In the genomic region with DNA sequence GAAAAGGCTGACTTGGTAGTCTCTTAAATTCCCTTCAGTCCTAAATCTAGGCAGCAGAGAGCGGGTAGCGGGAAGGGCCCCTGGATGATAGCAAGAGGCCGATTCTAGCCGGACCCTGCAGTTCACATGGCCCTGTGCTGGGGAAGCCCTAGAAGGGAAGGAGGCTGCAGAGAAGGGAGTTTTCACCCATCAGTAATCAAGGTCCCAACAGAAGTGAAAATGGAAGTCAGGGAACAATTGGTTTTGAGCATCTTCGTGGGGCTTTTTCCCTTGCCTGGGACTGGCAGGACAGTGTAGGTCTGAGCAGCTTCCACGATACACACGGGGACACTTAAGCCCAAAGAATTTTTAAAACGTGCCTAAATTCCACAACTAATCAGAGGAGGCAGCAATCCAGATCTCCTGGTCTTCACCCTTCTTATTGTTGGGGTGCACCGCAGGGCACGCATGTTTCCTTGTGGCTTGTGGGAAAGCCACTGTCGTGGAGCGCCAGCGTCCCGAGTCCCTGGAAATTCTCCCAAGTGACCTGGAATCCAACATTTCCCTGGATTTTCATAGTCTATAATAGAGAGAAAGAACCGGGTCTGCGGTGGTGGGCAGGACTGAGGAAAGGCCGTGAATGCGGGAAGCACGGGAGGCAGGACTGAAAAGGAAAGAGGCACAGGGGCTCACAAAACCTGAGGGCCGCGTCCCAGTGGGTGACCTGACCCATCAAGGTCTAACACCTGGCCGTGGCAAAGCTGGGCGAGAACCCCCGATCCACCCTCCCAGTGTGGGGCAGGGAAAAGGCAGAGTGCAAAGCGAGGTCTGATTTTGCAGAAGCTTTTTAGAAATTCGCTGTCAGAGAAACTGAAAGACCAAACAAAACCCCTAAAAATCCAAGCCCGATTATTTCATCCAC, we compare ENCODE assay signal across 1 cellular context.
TF ChIP-seq lines count a peak whose summit lies in the region.

No MANE protein-coding gene starts in this region.

TF ChIP-seq in A549, 52 proteins besides CTCF, POLR2A, EP300 and RAD21 (continued from another document):
- TF ChIP-seq, protein P1, sequence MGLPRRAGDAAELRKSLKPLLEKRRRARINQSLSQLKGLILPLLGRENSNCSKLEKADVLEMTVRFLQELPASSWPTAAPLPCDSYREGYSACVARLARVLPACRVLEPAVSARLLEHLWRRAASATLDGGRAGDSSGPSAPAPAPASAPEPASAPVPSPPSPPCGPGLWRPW (IDR thresholded peaks at IDR 0.05): no peak
